11 cellular contexts compared by ENCODE assay signal in the genomic region with DNA sequence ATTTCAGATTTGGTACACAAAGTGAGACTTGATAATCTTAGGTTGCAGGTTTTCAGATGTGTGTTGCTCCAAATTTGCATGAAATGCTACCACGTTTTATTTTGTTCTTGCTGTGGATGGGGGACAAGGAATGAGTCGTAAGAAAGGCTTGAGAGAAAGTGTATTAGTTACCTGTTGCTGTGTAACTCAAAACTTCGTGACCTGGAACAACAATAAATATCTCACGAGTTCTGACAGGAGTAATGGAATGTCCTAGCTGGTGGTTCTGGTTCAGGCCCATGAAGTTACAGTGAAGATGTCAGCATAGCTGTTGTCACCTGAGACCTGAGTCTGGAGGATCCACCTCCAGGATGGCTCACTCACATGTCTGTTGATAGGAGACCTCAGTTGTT. TPM values are rescaled to one million over a fixed set of nuclear protein-coding genes. Genes with fewer than 3 reads are reported as not detected.
DNase-seq lines count a peak whose midpoint lies in the region; ATAC-seq and TF ChIP-seq lines count a peak whose summit lies in the region.
"Had no signal": no experiment of that assay in that cellular context is flagged by ENCODE, and none has a peak within 500 bp of the region (broad histone marks: within the 10 kb centered on the region; RNA-seq: fewer than 3 reads in every experiment).

No MANE protein-coding gene starts in this region.

- no peak overlapping the region for H2AFZ ChIP-seq in OCI-LY1 (ENCODE audit: low read length)

- peaks cover 48% of the 10 kb centered on the region for H3K36me3 Mint-ChIP-seq in Caco-2 (ENCODE audit: insufficient read depth, unreplicated experiment)
- H3K36me3 Mint-ChIP-seq in osteocyte (ENCODE audit: unreplicated experiment), result peaks cover 31% of the 10 kb centered on the region

- no peak for DNase-seq in Caco-2
- no peak for DNase-seq in osteocyte (ENCODE audit: extremely low spot score, unreplicated experiment)
- no peak for DNase-seq in GF-D8 (lab: John Stamatoyannopoulos, UW)
- no peak for DNase-seq in iPS-NIHi11 (ENCODE audit: low spot score)
- no peak for DNase-seq in activated CD8-positive, alpha-beta memory T cell treated with anti-CD3 and anti-CD28 coated beads, Interleukin-2, amount 50 U/mL, for 4 hours
- DNase-seq: islet precursor cell had no signal

- peak overlapping the region; percentile 96 for H3K27ac Mint-ChIP-seq in Caco-2 (ENCODE audit: unreplicated experiment)
- peak overlapping the region; percentile 96 for H3K27ac Mint-ChIP-seq in osteocyte (ENCODE audit: unreplicated experiment)

- H3K27me3 ChIP-seq in Caco-2 (replicated peaks; ENCODE audit: control insufficient read depth, insufficient read depth, low read length) (no peaks in the 10 kb centered on the region), OCI-LY1 (ENCODE audit: insufficient read depth, low read length) (no peaks in the 10 kb centered on the region), endocrine pancreas (ENCODE audit: control insufficient read depth, insufficient read depth, low read length) (no peaks in the 10 kb centered on the region)
- H3K27me3 ChIP-seq: transverse colon had no signal

- H3K4me3 ChIP-seq in Caco-2 (ENCODE audit: low read depth, low read length) (peak overlapping the region; percentile 85), OCI-LY1 (ENCODE audit: low read depth, low read length, poor library complexity, severe bottlenecking) (peak overlapping the region; percentile 98), endocrine pancreas (ENCODE audit: control insufficient read depth, insufficient read depth, low read length) (peak overlapping the region; percentile 32)

- no peaks in the 10 kb centered on the region for H3K27me3 Mint-ChIP-seq in Caco-2 (ENCODE audit: insufficient read depth, unreplicated experiment)
- no peaks in the 10 kb centered on the region for H3K27me3 Mint-ChIP-seq in osteocyte (ENCODE audit: unreplicated experiment)

- peak overlapping the region; percentile 98 for H3K4me2 ChIP-seq in OCI-LY1 (ENCODE audit: low read length)

- peaks cover 29% of the 10 kb centered on the region for H3K79me2 ChIP-seq in OCI-LY1 (ENCODE audit: insufficient read depth, low read length)

- H3F3A ChIP-seq in OCI-LY1 (ENCODE audit: insufficient read depth, low read length), result no peaks in the 10 kb centered on the region

- TF ChIP-seq CTCF in Caco-2 (IDR thresholded peaks at IDR 0.05; ENCODE audit: insufficient read depth in 1 of 2, low read depth in 1 of 2, low read length in 1 of 2, severe bottlenecking in 1 of 2, unreplicated experiment in 1 of 2), result no peak
- TF ChIP-seq CTCF in OCI-LY1 (IDR thresholded peaks at IDR 0.05; ENCODE audit: low read length), result no peak
- no peak for TF ChIP-seq CTCF in osteocyte (IDR thresholded peaks at IDR 0.05)

- H3K9me3 Mint-ChIP-seq in Caco-2 (ENCODE audit: unreplicated experiment) (peaks cover 8% of the 10 kb centered on the region), osteocyte (ENCODE audit: unreplicated experiment) (peaks cover 3% of the 10 kb centered on the region)

- TSS peak; percentile 46 for BruUV-seq in Caco-2 (replicated peaks; lab: Mats Ljungman, UMichigan)

- CTCF ChIA-PET in Caco-2 (lab: Charles Lee), result no interaction called here

- ATAC-seq in HG03039 (IDR thresholded peaks at IDR 0.05; ENCODE audit: unreplicated experiment), result no peak
- ATAC-seq: activated CD4-positive, CD25-positive, alpha-beta regulatory T cell treated with anti-CD3 and anti-CD28 coated beads, Interleukin-2, amount 50 U/mL, for 24 hours had no signal

- H3K4me3 Mint-ChIP-seq in Caco-2 (ENCODE audit: unreplicated experiment) (peak overlapping the region; percentile 99), osteocyte (ENCODE audit: unreplicated experiment) (peak overlapping the region; percentile 86)

- H3K36me3 ChIP-seq in Caco-2 (ENCODE audit: control insufficient read depth, insufficient read depth, low read length), result no peaks in the 10 kb centered on the region; the same call in 1 of the 2 replicates
- H3K36me3 ChIP-seq in OCI-LY1 (ENCODE audit: insufficient read depth, low read length), result peaks cover 67% of the 10 kb centered on the region
- peaks cover 4% of the 10 kb centered on the region for H3K36me3 ChIP-seq in endocrine pancreas (ENCODE audit: control insufficient read depth, insufficient read depth, low read length)

- H3K9me3 ChIP-seq in Caco-2 (no peaks in the 10 kb centered on the region), OCI-LY1 (ENCODE audit: low read length) (peaks cover 14% of the 10 kb centered on the region), endocrine pancreas (ENCODE audit: control insufficient read depth, low read length) (no peaks in the 10 kb centered on the region)

- POLR2A ChIA-PET in Caco-2 (lab: Charles Lee), result no interaction called here

- H3K9me2 ChIP-seq in OCI-LY1 (ENCODE audit: low read depth, low read length), result no peaks in the 10 kb centered on the region

- 0 out of 2 replicates have a peak, but pooled peaks cover 5% of the 10 kb centered on the region for H3K4me1 ChIP-seq in Caco-2
- H3K4me1 ChIP-seq in OCI-LY1 (ENCODE audit: insufficient read depth, low read length, severe bottlenecking), result peaks cover 18% of the 10 kb centered on the region
- no peaks in the 10 kb centered on the region for H3K4me1 ChIP-seq in endocrine pancreas (ENCODE audit: control insufficient read depth, insufficient read depth, low read length)

- intact Hi-C loops in Caco-2 (cut with micrococcal nuclease; ENCODE audit: unreplicated experiment), result loop anchor here (2.0 to 5.0 kb wide), 4 partner anchors 47 to 101 kb away; a partner anchor contains a TSS

- H3K4me1 Mint-ChIP-seq in Caco-2 (ENCODE audit: low read depth, unreplicated experiment), result peaks cover 17% of the 10 kb centered on the region
- H3K4me1 Mint-ChIP-seq in osteocyte (ENCODE audit: unreplicated experiment), result peaks cover 26% of the 10 kb centered on the region

- no peaks in the 10 kb centered on the region for H4K20me1 ChIP-seq in OCI-LY1 (ENCODE audit: insufficient read depth, low read length)

- H3K27ac ChIP-seq in OCI-LY1 (ENCODE audit: low read depth, low read length, poor library complexity, severe bottlenecking), result no peak overlapping the region

- peak overlapping the region; percentile 98 for H3K9ac ChIP-seq in OCI-LY1 (ENCODE audit: low read length)
- no peak overlapping the region for H3K9ac ChIP-seq in endocrine pancreas (ENCODE audit: control insufficient read depth, insufficient read depth, low read length)

RNA-seq across cellular contexts. Expression of a gene that starts 1.2 kb away (rescaled TPM):
- total RNA-seq in Caco-2 (2022), result 8.4 and 8.5 TPM in 2 replicates
- 10.7 and 10.9 TPM in 2 replicates for total RNA-seq in osteocyte

RNA-seq across cellular contexts. Expression of a gene that starts 25.3 kb away (rescaled TPM):
- total RNA-seq in Caco-2 (2022), result 61.3 and 66.1 TPM in 2 replicates
- total RNA-seq in osteocyte, result 28.7 and 36.2 TPM in 2 replicates

RNA-seq across cellular contexts. Expression of a gene that starts 46.9 kb away (rescaled TPM):
- 4.0 and 4.3 TPM in 2 replicates for total RNA-seq in Caco-2 (2022)
- 3.7 and 4.1 TPM in 2 replicates for total RNA-seq in osteocyte

RNA-seq across cellular contexts. Expression of a gene that starts 51.2 kb away (rescaled TPM):
- total RNA-seq in Caco-2 (2022) (48.7 and 53.8 TPM in 2 replicates), osteocyte (25.2 and 25.7 TPM in 2 replicates)

Comparison
In these comparisons a context has a peak if more than half of its experiments do, and no peak if none do; other contexts are left out.
1. H3K4me3 ChIP-seq: peak in every context shown above with its lines; median percentile 98 in OCI-LY1; 85 in Caco-2; 32 in endocrine pancreas.